In genomic region chr11:64185323-64186204, GRCh38 we compare ENCODE assay signal across 8 cellular contexts. TPM values are rescaled to one million over a fixed set of nuclear protein-coding genes. Genes with fewer than 3 reads are reported as not detected.
DNase-seq lines count a peak whose midpoint lies in the region; ATAC-seq, FAIRE-seq and TF ChIP-seq lines count a peak whose summit lies in the region.

TSS of gene STIP1 (plus strand) at chr11:64186171. CDS start at chr11:64186262, 91 bp downstream.

- H3K36me3 ChIP-seq in OCI-LY3 (replicated peaks; ENCODE audit: low read depth, low read length) (peaks cover 18% of the 10 kb centered on the region), endothelial cell of umbilical vein (ENCODE audit: control insufficient read depth in 2 of 2, extremely low read depth in 1 of 2, insufficient read depth in 2 of 2, low read length in 2 of 2) (peaks cover 0 to 2% of the 10 kb centered on the region in 2 experiments)

- ATAC-seq in GM21515 (IDR thresholded peaks at IDR 0.05; ENCODE audit: unreplicated experiment): peak; percentile 83

- H3K79me2 ChIP-seq in OCI-LY3 (ENCODE audit: low read length) (peaks cover 23% of the 10 kb centered on the region), endothelial cell of umbilical vein (ENCODE audit: control insufficient read depth, insufficient read depth, low read length) (peaks cover 20% of the 10 kb centered on the region)

- H4K20me1 ChIP-seq in OCI-LY3 (ENCODE audit: insufficient read depth, low read length): peaks cover 8% of the 10 kb centered on the region
- H4K20me1 ChIP-seq in endothelial cell of umbilical vein (replicated peaks; ENCODE audit: control insufficient read depth, extremely low read depth, insufficient read depth, low read length): no peaks in the 10 kb centered on the region

- H3K4me2 ChIP-seq in OCI-LY3 (ENCODE audit: low read length): peak within 1 kb of the TSS; percentile 90
- H3K4me2 ChIP-seq in endothelial cell of umbilical vein (ENCODE audit: insufficient read depth, low read length): peak within 1 kb of the TSS; percentile 79

- peak; percentile 97 for TF ChIP-seq POLR2A in endothelial cell of umbilical vein (IDR thresholded peaks at IDR 0.05; ENCODE audit: low read depth, low read length)

- H3K9me3 ChIP-seq in OCI-LY3 (ENCODE audit: insufficient read depth, low read length): no peaks in the 10 kb centered on the region
- no peaks in the 10 kb centered on the region for H3K9me3 ChIP-seq in endothelial cell of umbilical vein (replicated peaks; ENCODE audit: control insufficient read depth, insufficient read depth, low read length)

- TF ChIP-seq CTCF in OCI-LY3 (IDR thresholded peaks at IDR 0.05; ENCODE audit: low read depth, low read length) (no peak; the same call in 1 of the 2 replicates), endothelial cell of umbilical vein (IDR thresholded peaks at IDR 0.05; ENCODE audit: extremely low read depth in 1 of 2, insufficient read depth in 1 of 2, low read depth in 1 of 2, low read length in 2 of 2) (peak; percentile 30 to 67)

- intact Hi-C loops in endothelial cell of umbilical vein (cut with micrococcal nuclease): loop anchor here (1.0 to 5.0 kb wide), 5 partner anchors 19 to 120 kb away; partner anchors contain the start of genes DNAJC4, ESRRA, GPR137 and MACROD1

- DNase-seq in DMS 273 treated with DMSO at 0.1 percent for 48 hours (lab: John Stamatoyannopoulos, UW): peak; percentile 98
- peak; percentile 97 for DNase-seq in HuH-7 (ENCODE audit: low spot score)
- DNase-seq in activated CD8-positive, alpha-beta memory T cell treated with anti-CD3 and anti-CD28 coated beads, Interleukin-2, amount 50 U/mL, for 48 hours: peak; percentile 98
- DNase-seq in endothelial cell of umbilical vein (ENCODE audit: low read depth, low spot score): peak; percentile 100
- DNase-seq in middle frontal gyrus (ENCODE audit: extremely low spot score, low spot score): peak; percentile 100
- peak; percentile 97 for DNase-seq in stimulated activated CD8-positive, alpha-beta memory T cell treated with anti-CD3 and anti-CD28 coated beads, Interleukin-2, amount 100 ng/mL, for 48 hours (ENCODE audit: low read depth in 2 of 2)

- H3K4me1 ChIP-seq in OCI-LY3 (ENCODE audit: low read length): peaks cover 12% of the 10 kb centered on the region
- H3K4me1 ChIP-seq in endothelial cell of umbilical vein (ENCODE audit: control insufficient read depth, extremely low read depth, insufficient read depth, low read length): peaks cover 14% of the 10 kb centered on the region

- POLR2A ChIA-PET in endothelial cell of umbilical vein (lab: Charles Lee): interaction anchor here (0.6 to 1.7 kb wide), 12 partner anchors 16 to 185 kb away, joined by 3 to 7 read pairs (median 4); partner anchors contain the start of genes FERMT3, MACROD1, PRDX5 and TRMT112

- dilution Hi-C loops in endothelial cell of umbilical vein (cut with MboI; ENCODE audit: extremely low pct_ligation_motif_present, low sequenced_read_pairs): no loop called here

- CTCF ChIA-PET in endothelial cell of umbilical vein (lab: Charles Lee): interaction anchor here (0.6 to 3.3 kb wide), 17 partner anchors 10 to 186 kb away, joined by 3 to 27 read pairs (median 4); partner anchors contain the start of genes BAD, CATSPERZ, FKBP2 and MACROD1

- H3K27me3 ChIP-seq in OCI-LY3 (ENCODE audit: low read depth, low read length): no peaks in the 10 kb centered on the region
- H3K27me3 ChIP-seq in endothelial cell of umbilical vein (ENCODE audit: control insufficient read depth in 2 of 2, insufficient read depth in 2 of 2, low read length in 2 of 2): no peaks in the 10 kb centered on the region

- TSS peak; percentile 77 for BruUV-seq in endothelial cell of umbilical vein (replicated peaks; lab: Mats Ljungman, UMichigan)

- peak within 1 kb of the TSS; percentile 73 for H3K9ac ChIP-seq in OCI-LY3 (ENCODE audit: low read length)
- peak within 1 kb of the TSS; percentile 81 for H3K9ac ChIP-seq in endothelial cell of umbilical vein (replicated peaks; ENCODE audit: extremely low read depth, insufficient read depth, low read length)

- no peaks in the 10 kb centered on the region for H3K9me1 ChIP-seq in endothelial cell of umbilical vein (replicated peaks; ENCODE audit: control insufficient read depth, extremely low read depth, insufficient read depth, low read length)

- peak within 1 kb of the TSS; percentile 48 for H3K27ac ChIP-seq in OCI-LY3 (ENCODE audit: low read length)
- peak within 1 kb of the TSS; percentile 64 for H3K27ac ChIP-seq in endothelial cell of umbilical vein (ENCODE audit: insufficient read depth, low read depth, low read length)

- FAIRE-seq in endothelial cell of umbilical vein (lab: Jason Lieb, UNC): peak; percentile 100

- H3K4me3 ChIP-seq in OCI-LY3 (ENCODE audit: low read length) (peak within 1 kb of the TSS; percentile 84), endothelial cell of umbilical vein (replicated peaks in 1 of 3; ENCODE audit: insufficient read depth in 1 of 3, low read depth in 1 of 3, low read length in 3 of 3) (peak within 1 kb of the TSS; percentile 17 to 65 (median 56))

- H2AFZ ChIP-seq in OCI-LY3 (ENCODE audit: low read depth, low read length) (peak within 1 kb of the TSS; percentile 11; the same call in 1 of the 2 replicates), endothelial cell of umbilical vein (ENCODE audit: low read depth, low read length) (peak within 1 kb of the TSS; percentile 29)

TF ChIP-seq in endothelial cell of umbilical vein, 7 proteins besides CTCF, POLR2A, EP300 and RAD21:
- TF ChIP-seq FOS (IDR thresholded peaks at IDR 0.05; ENCODE audit: borderline replicate concordance, insufficient read depth, low read length) (no peak), MAX (IDR thresholded peaks at IDR 0.05; ENCODE audit: insufficient read depth, insufficient read length) (peak; percentile 76), MYC (IDR thresholded peaks at IDR 0.05; ENCODE audit: low read depth, low read length) (no peak), POLR2AphosphoS5 (IDR thresholded peaks at IDR 0.05; ENCODE audit: insufficient read depth, low read depth, low read length) (peak; percentile 99), JUN (IDR thresholded peaks at IDR 0.05; ENCODE audit: borderline replicate concordance, insufficient read depth, insufficient read length, low read depth) (no peak), GATA2 (IDR thresholded peaks at IDR 0.05; ENCODE audit: insufficient read depth, insufficient read length, low read depth, low read length) (no peak), EZH2 (IDR thresholded peaks at IDR 0.05; ENCODE audit: borderline replicate concordance, low read depth, low read length, severe bottlenecking) (no peak)

RNA-seq across cellular contexts. Expression of gene STIP1, which starts in this region (rescaled TPM):
- total RNA-seq in endothelial cell of umbilical vein: 223 and 226 TPM in 2 replicates
- 91.9 and 117 TPM in 2 replicates for polyA plus RNA-seq in endothelial cell of umbilical vein
- polyA plus RNA-seq in endothelial cell of umbilical vein (2011; cell fraction: cytosol; rRNA removed): 170 and 172 TPM in 2 replicates
- 155 and 161 TPM in 2 replicates for polyA plus RNA-seq in endothelial cell of umbilical vein (2011; cell fraction: nucleus; rRNA removed)
- 258 and 277 TPM in 2 replicates for polyA plus RNA-seq in endothelial cell of umbilical vein (2012)
- 239 and 261 TPM in 2 replicates for polyA minus RNA-seq in endothelial cell of umbilical vein
- 194 TPM for polyA minus RNA-seq in endothelial cell of umbilical vein (2011; cell fraction: cytosol; rRNA and poly(A)+ RNA removed)
- 82.1 and 92.5 TPM in 2 replicates for polyA minus RNA-seq in endothelial cell of umbilical vein (2011; cell fraction: nucleus; rRNA and poly(A)+ RNA removed)

Comparison
In these comparisons a context has a peak if more than half of its experiments do, and no peak if none do; other contexts are left out.
1. Peak in every context shown above with its lines: DNase-seq, ATAC-seq, H3K4me3 ChIP-seq and H3K27ac ChIP-seq.